ENCODE assay signal across 8 cellular contexts in the genomic region with DNA sequence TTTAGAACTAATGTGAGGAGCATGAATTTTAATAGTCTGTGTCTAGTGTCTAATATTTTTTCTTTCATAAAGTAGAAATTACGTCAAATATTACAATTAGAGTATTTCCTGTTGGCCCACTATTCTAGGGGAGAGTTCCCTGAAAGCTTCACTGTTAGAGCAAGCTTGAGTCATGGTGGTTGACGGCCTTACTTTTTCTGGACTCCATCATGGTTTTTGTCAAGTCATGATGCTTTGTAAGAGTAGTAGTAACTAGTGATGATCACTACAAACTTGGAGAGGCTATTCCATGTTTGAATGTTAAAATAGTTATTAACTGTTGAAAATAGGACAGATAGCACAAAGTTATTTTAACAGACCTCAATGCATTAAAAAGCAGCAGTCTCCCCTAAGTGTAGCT. TPM values are rescaled to one million over a fixed set of nuclear protein-coding genes. Genes with fewer than 3 reads are reported as not detected.
A peak's percentile ranks its signal among the peaks of the same experiment; 100 is the strongest.
DNase-seq lines count a peak whose midpoint lies in the region; ATAC-seq and TF ChIP-seq lines count a peak whose summit lies in the region.
"Had no signal": no experiment of that assay in that cellular context is flagged by ENCODE, and none has a peak within 500 bp of the region (broad histone marks: within the 10 kb centered on the region; RNA-seq: fewer than 3 reads in every experiment).

No MANE protein-coding gene starts in this region.

- H3K27me3 ChIP-seq in PC-3 (ENCODE audit: low read length): no peaks in the 10 kb centered on the region
- no peaks in the 10 kb centered on the region for H3K27me3 ChIP-seq in endocrine pancreas (ENCODE audit: control insufficient read depth, insufficient read depth, low read length)

- peaks cover 19% of the 10 kb centered on the region for H3K27me3 Mint-ChIP-seq in progenitor cell of endocrine pancreas

- H3F3A ChIP-seq in PC-3 (ENCODE audit: low read length, unreplicated experiment): no peaks in the 10 kb centered on the region

- POLR2A ChIA-PET in PC-3 (lab: Charles Lee; ENCODE audit: unreplicated experiment): no interaction called here

- intact Hi-C loops in PC-3 (cut with micrococcal nuclease): no loop called here

- DNase-seq in PC-3 (peak; percentile 27), progenitor cell of endocrine pancreas (ENCODE audit: low spot score, unreplicated experiment) (no peak), NCI-H128 (lab: John Stamatoyannopoulos, UW; ENCODE audit: unreplicated experiment) (no peak), AG08395 (ENCODE audit: low spot score) (no peak)
- DNase-seq: stimulated activated CD4-positive, alpha-beta T cell treated with anti-CD3 and anti-CD28 coated beads, Interleukin-4, amount 100 ng/mL, for 24 hours had no signal

- CTCF ChIA-PET in PC-3 (lab: Charles Lee): no interaction called here

- peaks cover 67% of the 10 kb centered on the region for H3K79me2 ChIP-seq in PC-3 (ENCODE audit: low read length)

- H2AFZ ChIP-seq in PC-3 (ENCODE audit: low read length): no peak overlapping the region

- H3K36me3 ChIP-seq in PC-3 (ENCODE audit: low read depth, low read length): peaks cover 38% of the 10 kb centered on the region
- no peaks in the 10 kb centered on the region for H3K36me3 ChIP-seq in endocrine pancreas (ENCODE audit: control insufficient read depth, insufficient read depth, low read length)

- H3K4me1 ChIP-seq in PC-3 (ENCODE audit: insufficient read depth, low read length) (peaks cover 16% of the 10 kb centered on the region), endocrine pancreas (ENCODE audit: control insufficient read depth, insufficient read depth, low read length) (peaks cover 13% of the 10 kb centered on the region)

- H3K9me3 Mint-ChIP-seq in progenitor cell of endocrine pancreas (ENCODE audit: low read depth): no peaks in the 10 kb centered on the region

- H3K9ac ChIP-seq in PC-3 (ENCODE audit: low read length) (peak overlapping the region; percentile 100), endocrine pancreas (ENCODE audit: control insufficient read depth, insufficient read depth, low read length) (no peak overlapping the region)

- peak overlapping the region; percentile 16 for H3K4me3 ChIP-seq in GM12875 (ENCODE audit: low read depth, low read length)
- H3K4me3 ChIP-seq in PC-3 (ENCODE audit: low read length): peak overlapping the region; percentile 89
- peak overlapping the region; percentile 97 for H3K4me3 ChIP-seq in endocrine pancreas (ENCODE audit: control insufficient read depth, insufficient read depth, low read length)

- H3K4me1 Mint-ChIP-seq in progenitor cell of endocrine pancreas (ENCODE audit: low read depth): peaks cover 15% of the 10 kb centered on the region

- H3K27ac ChIP-seq in PC-3 (ENCODE audit: low read length): peak overlapping the region; percentile 10; the same call in 1 of the 2 replicates

- H3K9me2 ChIP-seq in PC-3 (replicated peaks; ENCODE audit: low read length): no peaks in the 10 kb centered on the region

- TF ChIP-seq CTCF in GM12875 (IDR thresholded peaks at IDR 0.05; ENCODE audit: borderline replicate concordance, insufficient read depth, low read depth, low read length) (no peak), PC-3 (conservative IDR thresholded peaks at IDR 0.05; ENCODE audit: low read depth, low read length) (no peak), progenitor cell of endocrine pancreas (IDR thresholded peaks at IDR 0.05; ENCODE audit: unreplicated experiment) (no peak)

- H3K27ac Mint-ChIP-seq in progenitor cell of endocrine pancreas: no peak overlapping the region

- no TSS peak for BruUV-seq in PC-3 (replicated peaks; lab: Mats Ljungman, UMichigan)

- peaks cover 25% of the 10 kb centered on the region for H4K20me1 ChIP-seq in PC-3 (ENCODE audit: low read length)

- ATAC-seq in PC-3 (no peak), HG03196 (IDR thresholded peaks at IDR 0.05; ENCODE audit: unreplicated experiment) (no peak)

- H3K4me3 Mint-ChIP-seq in progenitor cell of endocrine pancreas (ENCODE audit: low read depth): peak overlapping the region; percentile 89

- H3K36me3 Mint-ChIP-seq in progenitor cell of endocrine pancreas (ENCODE audit: insufficient read depth): peaks cover 15% of the 10 kb centered on the region

- H3K4me2 ChIP-seq in PC-3 (ENCODE audit: low read length): peak overlapping the region; percentile 95

- no peaks in the 10 kb centered on the region for H3K9me3 ChIP-seq in PC-3 (ENCODE audit: low read length)
- no peaks in the 10 kb centered on the region for H3K9me3 ChIP-seq in endocrine pancreas (ENCODE audit: control insufficient read depth, low read length)

RNA-seq across cellular contexts. Expression of gene PSMD11, which starts 1.7 kb away (rescaled TPM):
- total RNA-seq in PC-3 (2014; rRNA removed): 160 and 163 TPM in 2 replicates
- 110 and 113 TPM in 2 replicates for total RNA-seq in progenitor cell of endocrine pancreas

RNA-seq across cellular contexts. Expression of gene CDK5R1, which starts 40.8 kb away (rescaled TPM):
- total RNA-seq in PC-3 (2014; rRNA removed) (1.7 and 3.0 TPM in 2 replicates), progenitor cell of endocrine pancreas (6.1 and 6.2 TPM in 2 replicates)

Comparison
In these comparisons a context has a peak if more than half of its experiments do, and no peak if none do; other contexts are left out.
1. H3K4me3 ChIP-seq: peak in every context shown above with its lines; median percentile 97 in endocrine pancreas; 89 in PC-3; 16 in GM12875.